ENCODE assay signal across 16 cellular contexts in genomic region chr15:52184721-52185120, GRCh38. TPM values are rescaled to one million over a fixed set of nuclear protein-coding genes. Genes with fewer than 3 reads are reported as not detected.
A peak's percentile ranks its signal among the peaks of the same experiment; 100 is the strongest.
DNase-seq lines count a peak whose midpoint lies in the region; ATAC-seq and TF ChIP-seq lines count a peak whose summit lies in the region.
"Had no signal": no experiment of that assay in that cellular context is flagged by ENCODE, and none has a peak within 500 bp of the region (broad histone marks: within the 10 kb centered on the region; RNA-seq: fewer than 3 reads in every experiment).

No MANE protein-coding gene starts in this region.

- H3K36me3 ChIP-seq in esophagus muscularis mucosa: no peaks in the 10 kb centered on the region
- H3K36me3 ChIP-seq in right lobe of liver: no peaks in the 10 kb centered on the region
- no peaks in the 10 kb centered on the region for H3K36me3 ChIP-seq in mucosa of descending colon (ENCODE audit: low read depth)

- H3K27me3 ChIP-seq in esophagus muscularis mucosa (peaks cover 0 to 5% (median 0%) of the 10 kb centered on the region in 4 donors), right lobe of liver (no peaks in the 10 kb centered on the region)

- H3K9me3 Mint-ChIP-seq in Calu3 (ENCODE audit: low read depth, unreplicated experiment) (no peaks in the 10 kb centered on the region), progenitor cell of endocrine pancreas (ENCODE audit: low read depth) (no peaks in the 10 kb centered on the region)
- H3K9me3 Mint-ChIP-seq in activated CD4-positive, alpha-beta memory T cell treated with anti-CD3 and anti-CD28 coated beads for 36 hours: peaks cover 3% of the 10 kb centered on the region
- H3K9me3 Mint-ChIP-seq: CD4-positive, alpha-beta T cell; H9 had no signal

- WGBS in esophagus muscularis mucosa: 72% methylated on average over 5 of the region's 5 CpGs
- 28% methylated on average over 5 of the region's 5 CpGs for WGBS in right lobe of liver (ENCODE audit: insufficient coverage, low coverage, low lambda C conversion rate, missing lambda C conversion rate)

- H3K9me3 ChIP-seq in esophagus muscularis mucosa: no peaks in the 10 kb centered on the region
- H3K9me3 ChIP-seq in right lobe of liver: no peaks in the 10 kb centered on the region
- no peaks in the 10 kb centered on the region for H3K9me3 ChIP-seq in mucosa of descending colon

- TF ChIP-seq EP300 in esophagus muscularis mucosa (IDR thresholded peaks at IDR 0.05): no peak

- H3K27ac Mint-ChIP-seq in Calu3 (ENCODE audit: unreplicated experiment) (peak overlapping the region; percentile 93), progenitor cell of endocrine pancreas (peak overlapping the region; percentile 95)
- H3K27ac Mint-ChIP-seq in activated CD4-positive, alpha-beta memory T cell treated with anti-CD3 and anti-CD28 coated beads for 36 hours: no peak overlapping the region
- H3K27ac Mint-ChIP-seq: B cell; CD4-positive, alpha-beta T cell had no signal

- TF ChIP-seq POLR2A in esophagus muscularis mucosa (IDR thresholded peaks at IDR 0.05; ENCODE audit: low read depth): no peak
- no peak for TF ChIP-seq POLR2A in right lobe of liver (IDR thresholded peaks at IDR 0.05)

- H3K4me3 Mint-ChIP-seq in Calu3 (ENCODE audit: low read depth, unreplicated experiment) (peak overlapping the region; percentile 57), progenitor cell of endocrine pancreas (ENCODE audit: low read depth) (peak overlapping the region; percentile 18)
- H3K4me3 Mint-ChIP-seq in activated CD4-positive, alpha-beta memory T cell treated with anti-CD3 and anti-CD28 coated beads for 36 hours: no peak overlapping the region
- H3K4me3 Mint-ChIP-seq: B cell; CD4-positive, alpha-beta T cell; H9 had no signal

- POLR2A ChIA-PET in activated CD4-positive, alpha-beta memory T cell treated with anti-CD3 and anti-CD28 coated beads for 36 hours (lab: Charles Lee): no interaction called here

- ATAC-seq in right lobe of liver (peak; percentile 59 to 67 (median 63)), mucosa of descending colon (no peak), HG02642 (IDR thresholded peaks at IDR 0.05; ENCODE audit: poor library complexity, unreplicated experiment) (no peak)

- no peak for TF ChIP-seq CTCF in Calu3 (IDR thresholded peaks at IDR 0.05; ENCODE audit: unreplicated experiment)
- TF ChIP-seq CTCF in esophagus muscularis mucosa (IDR thresholded peaks at IDR 0.05): no peak
- TF ChIP-seq CTCF in right lobe of liver (IDR thresholded peaks at IDR 0.05): no peak
- no peak for TF ChIP-seq CTCF in progenitor cell of endocrine pancreas (IDR thresholded peaks at IDR 0.05; ENCODE audit: unreplicated experiment)
- no peak for TF ChIP-seq CTCF in mucosa of descending colon (IDR thresholded peaks at IDR 0.05)

- CTCF ChIA-PET in Calu3 (lab: Charles Lee): interaction anchor here (1.0 to 2.6 kb wide), 6 partner anchors 24 to 494 kb away, joined by 3 to 21 read pairs (median 5); partner anchors contain the start of gene LEO1
- CTCF ChIA-PET in activated CD4-positive, alpha-beta memory T cell treated with anti-CD3 and anti-CD28 coated beads for 36 hours (lab: Charles Lee): interaction anchor here (0.9 to 2.5 kb wide), 8 partner anchors 8 to 44 kb away, joined by 3 to 17 read pairs (median 4); no protein-coding TSS in a partner anchor

- BruUV-seq in Calu3 (replicated peaks; lab: Mats Ljungman, UMichigan): no TSS peak

- H3K4me1 Mint-ChIP-seq in Calu3 (ENCODE audit: low read depth, unreplicated experiment) (peaks cover 27% of the 10 kb centered on the region), progenitor cell of endocrine pancreas (ENCODE audit: low read depth) (peaks cover 39% of the 10 kb centered on the region)
- H3K4me1 Mint-ChIP-seq in activated CD4-positive, alpha-beta memory T cell treated with anti-CD3 and anti-CD28 coated beads for 36 hours (ENCODE audit: low read depth): peaks cover 10% of the 10 kb centered on the region

- H3K27me3 Mint-ChIP-seq in Calu3 (ENCODE audit: unreplicated experiment): no peaks in the 10 kb centered on the region
- H3K27me3 Mint-ChIP-seq in progenitor cell of endocrine pancreas: peaks cover 10% of the 10 kb centered on the region
- H3K27me3 Mint-ChIP-seq in activated CD4-positive, alpha-beta memory T cell treated with anti-CD3 and anti-CD28 coated beads for 36 hours: no peaks in the 10 kb centered on the region
- H3K27me3 Mint-ChIP-seq: B cell; CD4-positive, alpha-beta T cell had no signal

- no peak overlapping the region for H3K27ac ChIP-seq in esophagus muscularis mucosa (replicated peaks in 1 of 4)
- H3K27ac ChIP-seq in right lobe of liver: peak overlapping the region; percentile 12 to 78 (median 71)

- H3K36me3 Mint-ChIP-seq in Calu3 (ENCODE audit: insufficient read depth, unreplicated experiment) (peaks cover 20% of the 10 kb centered on the region), progenitor cell of endocrine pancreas (ENCODE audit: insufficient read depth) (peaks cover 2% of the 10 kb centered on the region)
- peaks cover 1% of the 10 kb centered on the region for H3K36me3 Mint-ChIP-seq in activated CD4-positive, alpha-beta memory T cell treated with anti-CD3 and anti-CD28 coated beads for 36 hours

- DNase-seq in Calu3: peak; percentile 48
- peak; percentile 82 for DNase-seq in esophagus muscularis mucosa (ENCODE audit: extremely low spot score)
- no peak for DNase-seq in right lobe of liver
- DNase-seq in progenitor cell of endocrine pancreas (ENCODE audit: low spot score, unreplicated experiment): no peak
- no peak for DNase-seq in mucosa of descending colon
- no peak for DNase-seq in activated CD4-positive, alpha-beta memory T cell treated with anti-CD3 and anti-CD28 coated beads for 36 hours
- DNase-seq in NCI-H1694 (lab: John Stamatoyannopoulos, UW): no peak
- DNase-seq: C1 segment of cervical spinal cord; CD4-positive, alpha-beta T cell; DMS153; DMS79 treated with DMSO at 0.1 percent for 48 hours; EL; GOT3; H9 had no signal

- intact Hi-C loops in Calu3 (cut with micrococcal nuclease; ENCODE audit: unreplicated experiment): loop anchor here (5.0 kb wide), 1 partner anchor 43 kb away; no protein-coding TSS in a partner anchor
- intact Hi-C loops in esophagus muscularis mucosa (cut with DNase I): no loop called here
- intact Hi-C loops in right lobe of liver (cut with DNase I): no loop called here
- intact Hi-C loops in mucosa of descending colon (cut with DNase I, micrococcal nuclease): no loop called here
- intact Hi-C loops in activated CD4-positive, alpha-beta memory T cell treated with anti-CD3 and anti-CD28 coated beads for 36 hours (cut with micrococcal nuclease): no loop called here

- H3K4me3 ChIP-seq in esophagus muscularis mucosa: no peak overlapping the region
- no peak overlapping the region for H3K4me3 ChIP-seq in right lobe of liver
- H3K4me3 ChIP-seq in mucosa of descending colon: no peak overlapping the region

- peaks cover 5 to 10% (median 7%) of the 10 kb centered on the region in 4 donors for H3K4me1 ChIP-seq in esophagus muscularis mucosa
- peaks cover 0 to 15% (median 6%) of the 10 kb centered on the region in 4 donors for H3K4me1 ChIP-seq in right lobe of liver
- no peaks in the 10 kb centered on the region for H3K4me1 ChIP-seq in mucosa of descending colon (ENCODE audit: low read depth)

RNA-seq across cellular contexts. Expression of gene GNB5, which starts 6.5 kb away (rescaled TPM):
- total RNA-seq in Calu3 (2022) (35.6 and 48.8 TPM in 2 replicates), esophagus muscularis mucosa (10 to 100 TPM; 26.7 to 50.1 (median 36.2) TPM), right lobe of liver (10 to 100 TPM; 11.1 to 34.5 (median 16.5) TPM), progenitor cell of endocrine pancreas (54.6 and 56.0 TPM in 2 replicates), mucosa of descending colon (10 to 100 TPM in 1 of 3 donors, 1 to 10 TPM in 2; 5.5 to 23.0 (median 6.3) TPM)
- 10 to 100 TPM; 24.0 to 25.1 TPM for total RNA-seq in activated CD4-positive, alpha-beta memory T cell treated with anti-CD3 and anti-CD28 coated beads for 36 hours

Comparison
In these comparisons a context has a peak if more than half of its experiments do, and no peak if none do; other contexts are left out.
1. DNase-seq: peak in Calu3 (single experiment) and esophagus muscularis mucosa (single experiment); none in right lobe of liver (0 of 3), progenitor cell of endocrine pancreas (single experiment), mucosa of descending colon (0 of 3), activated CD4-positive, alpha-beta memory T cell treated with anti-CD3 and anti-CD28 coated beads for 36 hours (single experiment) and NCI-H1694 (single experiment).
2. H3K27ac ChIP-seq: peak in right lobe of liver (3 of 3); none in esophagus muscularis mucosa (0 of 4).
3. ATAC-seq: peak in right lobe of liver (4 of 4); none in mucosa of descending colon (single experiment) and HG02642 (single experiment).